1 cellular context compared by ENCODE assay signal in the genomic region with DNA sequence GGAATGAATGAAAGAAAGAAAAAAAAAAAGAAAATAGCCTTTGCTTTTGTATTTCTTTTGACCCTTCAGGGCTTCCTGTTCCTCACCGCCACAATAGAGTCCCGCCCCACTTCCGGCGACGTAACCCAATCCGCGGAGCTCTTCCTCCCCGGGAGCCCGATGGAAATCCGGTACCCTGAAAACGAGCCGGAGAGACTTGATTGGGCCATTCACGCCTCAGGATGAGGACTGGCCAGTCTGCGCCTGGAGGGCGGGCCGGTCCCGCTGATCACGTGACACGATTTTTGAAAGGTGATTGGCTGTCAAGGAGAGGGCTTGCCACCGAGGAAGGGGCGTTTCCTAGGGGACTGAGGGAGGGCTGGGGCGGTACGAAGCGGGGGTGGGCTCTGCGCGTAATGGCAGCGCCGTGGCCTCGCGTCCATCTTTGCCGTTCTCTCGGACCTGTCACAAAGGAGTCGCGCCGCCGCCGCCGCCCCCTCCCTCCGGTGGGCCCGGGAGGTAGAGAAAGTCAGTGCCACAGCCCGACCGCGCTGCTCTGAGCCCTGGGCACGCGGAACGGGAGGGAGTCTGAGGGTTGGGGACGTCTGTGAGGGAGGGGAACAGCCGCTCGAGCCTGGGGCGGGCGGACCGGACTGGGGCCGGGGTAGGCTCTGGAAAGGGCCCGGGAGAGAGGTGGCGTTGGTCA.
A peak's percentile ranks its signal among the peaks of the same experiment; 100 is the strongest.
TF ChIP-seq lines count a peak whose summit lies in the region.

A gene with protein sequence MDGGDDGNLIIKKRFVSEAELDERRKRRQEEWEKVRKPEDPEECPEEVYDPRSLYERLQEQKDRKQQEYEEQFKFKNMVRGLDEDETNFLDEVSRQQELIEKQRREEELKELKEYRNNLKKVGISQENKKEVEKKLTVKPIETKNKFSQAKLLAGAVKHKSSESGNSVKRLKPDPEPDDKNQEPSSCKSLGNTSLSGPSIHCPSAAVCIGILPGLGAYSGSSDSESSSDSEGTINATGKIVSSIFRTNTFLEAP (minus strand): TSS at position 95 of the 685 bp plus-strand sequence. CDS start 12,185 bp downstream, outside the sequence.
RSPRY1 (plus strand) TSS at position 385 of the 685 bp plus-strand sequence. CDS start 18,330 bp downstream, outside the sequence.

TF ChIP-seq in HepG2, 621 proteins besides CTCF, POLR2A, EP300 and RAD21 (continued from another document and continues in another):
- peak; percentile 21; the same call in 1 of the 2 replicates for TF ChIP-seq ZNF362 (CRISPR knock-in tag; IDR thresholded peaks at IDR 0.05; ENCODE audit: borderline replicate concordance)
- peak; percentile 90 for TF ChIP-seq MXD3 (CRISPR knock-in tag; IDR thresholded peaks at IDR 0.05)
- TF ChIP-seq, protein P1, sequence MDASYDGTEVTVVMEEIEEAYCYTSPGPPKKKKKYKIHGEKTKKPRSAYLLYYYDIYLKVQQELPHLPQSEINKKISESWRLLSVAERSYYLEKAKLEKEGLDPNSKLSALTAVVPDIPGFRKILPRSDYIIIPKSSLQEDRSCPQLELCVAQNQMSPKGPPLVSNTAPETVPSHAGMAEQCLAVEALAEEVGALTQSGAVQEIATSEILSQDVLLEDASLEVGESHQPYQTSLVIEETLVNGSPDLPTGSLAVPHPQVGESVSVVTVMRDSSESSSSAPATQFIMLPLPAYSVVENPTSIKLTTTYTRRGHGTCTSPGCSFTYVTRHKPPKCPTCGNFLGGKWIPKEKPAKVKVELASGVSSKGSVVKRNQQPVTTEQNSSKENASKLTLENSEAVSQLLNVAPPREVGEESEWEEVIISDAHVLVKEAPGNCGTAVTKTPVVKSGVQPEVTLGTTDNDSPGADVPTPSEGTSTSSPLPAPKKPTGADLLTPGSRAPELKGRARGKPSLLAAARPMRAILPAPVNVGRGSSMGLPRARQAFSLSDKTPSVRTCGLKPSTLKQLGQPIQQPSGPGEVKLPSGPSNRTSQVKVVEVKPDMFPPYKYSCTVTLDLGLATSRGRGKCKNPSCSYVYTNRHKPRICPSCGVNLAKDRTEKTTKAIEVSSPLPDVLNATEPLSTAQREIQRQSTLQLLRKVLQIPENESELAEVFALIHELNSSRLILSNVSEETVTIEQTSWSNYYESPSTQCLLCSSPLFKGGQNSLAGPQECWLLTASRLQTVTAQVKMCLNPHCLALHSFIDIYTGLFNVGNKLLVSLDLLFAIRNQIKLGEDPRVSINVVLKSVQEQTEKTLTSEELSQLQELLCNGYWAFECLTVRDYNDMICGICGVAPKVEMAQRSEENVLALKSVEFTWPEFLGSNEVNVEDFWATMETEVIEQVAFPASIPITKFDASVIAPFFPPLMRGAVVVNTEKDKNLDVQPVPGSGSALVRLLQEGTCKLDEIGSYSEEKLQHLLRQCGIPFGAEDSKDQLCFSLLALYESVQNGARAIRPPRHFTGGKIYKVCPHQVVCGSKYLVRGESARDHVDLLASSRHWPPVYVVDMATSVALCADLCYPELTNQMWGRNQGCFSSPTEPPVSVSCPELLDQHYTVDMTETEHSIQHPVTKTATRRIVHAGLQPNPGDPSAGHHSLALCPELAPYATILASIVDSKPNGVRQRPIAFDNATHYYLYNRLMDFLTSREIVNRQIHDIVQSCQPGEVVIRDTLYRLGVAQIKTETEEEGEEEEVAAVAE (CRISPR knock-in tag; IDR thresholded peaks at IDR 0.05; ENCODE audit: borderline replicate concordance) = peak; percentile 77
- no peak for TF ChIP-seq NFE2L2 (IDR thresholded peaks at IDR 0.05; ENCODE audit: low read length)
- peak; percentile 21; the same call in 1 of the 2 replicates for TF ChIP-seq ZNF552 (CRISPR knock-in tag; IDR thresholded peaks at IDR 0.05; ENCODE audit: borderline replicate concordance)
- TF ChIP-seq, protein P2, sequence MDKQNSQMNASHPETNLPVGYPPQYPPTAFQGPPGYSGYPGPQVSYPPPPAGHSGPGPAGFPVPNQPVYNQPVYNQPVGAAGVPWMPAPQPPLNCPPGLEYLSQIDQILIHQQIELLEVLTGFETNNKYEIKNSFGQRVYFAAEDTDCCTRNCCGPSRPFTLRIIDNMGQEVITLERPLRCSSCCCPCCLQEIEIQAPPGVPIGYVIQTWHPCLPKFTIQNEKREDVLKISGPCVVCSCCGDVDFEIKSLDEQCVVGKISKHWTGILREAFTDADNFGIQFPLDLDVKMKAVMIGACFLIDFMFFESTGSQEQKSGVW (CRISPR knock-in tag; IDR thresholded peaks at IDR 0.05; ENCODE audit: borderline replicate concordance) = no peak
- no peak for TF ChIP-seq TAF15 (IDR thresholded peaks at IDR 0.05; ENCODE audit: low read depth, low read length, poor library complexity, severe bottlenecking)
- TF ChIP-seq AGO2 (optimal IDR thresholded peaks at IDR 0.05; ENCODE audit: low read depth, low read length) = peak; percentile 73
- no peak for TF ChIP-seq ZNF460 (CRISPR knock-in tag; IDR thresholded peaks at IDR 0.05; ENCODE audit: borderline replicate concordance)
- peak; percentile 13; the same call in 1 of the 2 replicates for TF ChIP-seq ZNF761 (CRISPR knock-in tag; conservative IDR thresholded peaks at IDR 0.05)
- TF ChIP-seq ZHX1 (CRISPR knock-in tag; IDR thresholded peaks at IDR 0.05; ENCODE audit: low read depth) = 0 out of 2 replicates have a peak, but pooled peaks have one; percentile 74
- TF ChIP-seq CSRNP1 (CRISPR knock-in tag; IDR thresholded peaks at IDR 0.05) = no peak
- peak; percentile 98 for TF ChIP-seq SRSF1 (optimal IDR thresholded peaks at IDR 0.05; ENCODE audit: low read depth, low read length)
- peak; percentile 24; the same call in 1 of the 2 replicates for TF ChIP-seq ISL2 (CRISPR knock-in tag; IDR thresholded peaks at IDR 0.05)
- TF ChIP-seq ZNF740 (CRISPR knock-in tag; IDR thresholded peaks at IDR 0.05) = peak; percentile 64; the same call in 1 of the 2 replicates
- peak; percentile 12; the same call in 1 of the 2 replicates for TF ChIP-seq GATAD2A (CRISPR knock-in tag; IDR thresholded peaks at IDR 0.05)
- TF ChIP-seq ZNF644 (CRISPR knock-in tag; IDR thresholded peaks at IDR 0.05; ENCODE audit: low read depth) = no peak
- no peak for TF ChIP-seq HNRNPUL1 (IDR thresholded peaks at IDR 0.05; ENCODE audit: low read depth, low read length)
- peak; percentile 31 for TF ChIP-seq FOSL2 (CRISPR knock-in tag; IDR thresholded peaks at IDR 0.05)
- TF ChIP-seq ZNF44 (CRISPR knock-in tag; IDR thresholded peaks at IDR 0.05) = 0 out of 2 replicates have a peak, but pooled peaks have one; percentile 52
- TF ChIP-seq HHEX (CRISPR knock-in tag; IDR thresholded peaks at IDR 0.05) = no peak
- no peak for TF ChIP-seq ATRX (CRISPR knock-in tag; IDR thresholded peaks at IDR 0.05; ENCODE audit: borderline replicate concordance)
- peak; percentile 93 for TF ChIP-seq ZC3H13 (CRISPR knock-in tag; IDR thresholded peaks at IDR 0.05)
- peak; percentile 75; the same call in 1 of the 2 replicates for TF ChIP-seq KLF6 (CRISPR knock-in tag; IDR thresholded peaks at IDR 0.05)
- TF ChIP-seq ZNF30 (CRISPR knock-in tag; IDR thresholded peaks at IDR 0.05) = no peak
- no peak for TF ChIP-seq SMARCC2 (IDR thresholded peaks at IDR 0.05)
- no peak; the same call in 1 of the 2 replicates for TF ChIP-seq PCBP1 (IDR thresholded peaks at IDR 0.05; ENCODE audit: borderline replicate concordance, low read depth, low read length)
- TF ChIP-seq ELF1 (CRISPR knock-in tag; IDR thresholded peaks at IDR 0.05) = peak; percentile 93
- TF ChIP-seq JUN (CRISPR knock-in tag; IDR thresholded peaks at IDR 0.05) = no peak
- no peak for TF ChIP-seq REXO4 (CRISPR knock-in tag; IDR thresholded peaks at IDR 0.05; ENCODE audit: borderline replicate concordance)
- no peak for TF ChIP-seq FOXA1 (IDR thresholded peaks at IDR 0.05)
- peak; percentile 45; the same call in 1 of the 2 replicates for TF ChIP-seq FOXA1 (CRISPR knock-in tag; IDR thresholded peaks at IDR 0.05)
- peak; percentile 67; the same call in 1 of the 2 replicates for TF ChIP-seq ARNTL (CRISPR knock-in tag; IDR thresholded peaks at IDR 0.05)
- TF ChIP-seq ZNF556 (CRISPR knock-in tag; IDR thresholded peaks at IDR 0.05; ENCODE audit: borderline replicate concordance) = peak; percentile 55; the same call in 1 of the 2 replicates
- TF ChIP-seq, protein P3, sequence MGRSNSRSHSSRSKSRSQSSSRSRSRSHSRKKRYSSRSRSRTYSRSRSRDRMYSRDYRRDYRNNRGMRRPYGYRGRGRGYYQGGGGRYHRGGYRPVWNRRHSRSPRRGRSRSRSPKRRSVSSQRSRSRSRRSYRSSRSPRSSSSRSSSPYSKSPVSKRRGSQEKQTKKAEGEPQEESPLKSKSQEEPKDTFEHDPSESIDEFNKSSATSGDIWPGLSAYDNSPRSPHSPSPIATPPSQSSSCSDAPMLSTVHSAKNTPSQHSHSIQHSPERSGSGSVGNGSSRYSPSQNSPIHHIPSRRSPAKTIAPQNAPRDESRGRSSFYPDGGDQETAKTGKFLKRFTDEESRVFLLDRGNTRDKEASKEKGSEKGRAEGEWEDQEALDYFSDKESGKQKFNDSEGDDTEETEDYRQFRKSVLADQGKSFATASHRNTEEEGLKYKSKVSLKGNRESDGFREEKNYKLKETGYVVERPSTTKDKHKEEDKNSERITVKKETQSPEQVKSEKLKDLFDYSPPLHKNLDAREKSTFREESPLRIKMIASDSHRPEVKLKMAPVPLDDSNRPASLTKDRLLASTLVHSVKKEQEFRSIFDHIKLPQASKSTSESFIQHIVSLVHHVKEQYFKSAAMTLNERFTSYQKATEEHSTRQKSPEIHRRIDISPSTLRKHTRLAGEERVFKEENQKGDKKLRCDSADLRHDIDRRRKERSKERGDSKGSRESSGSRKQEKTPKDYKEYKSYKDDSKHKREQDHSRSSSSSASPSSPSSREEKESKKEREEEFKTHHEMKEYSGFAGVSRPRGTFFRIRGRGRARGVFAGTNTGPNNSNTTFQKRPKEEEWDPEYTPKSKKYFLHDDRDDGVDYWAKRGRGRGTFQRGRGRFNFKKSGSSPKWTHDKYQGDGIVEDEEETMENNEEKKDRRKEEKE (IDR thresholded peaks at IDR 0.05) = no peak
- TF ChIP-seq, protein P4, sequence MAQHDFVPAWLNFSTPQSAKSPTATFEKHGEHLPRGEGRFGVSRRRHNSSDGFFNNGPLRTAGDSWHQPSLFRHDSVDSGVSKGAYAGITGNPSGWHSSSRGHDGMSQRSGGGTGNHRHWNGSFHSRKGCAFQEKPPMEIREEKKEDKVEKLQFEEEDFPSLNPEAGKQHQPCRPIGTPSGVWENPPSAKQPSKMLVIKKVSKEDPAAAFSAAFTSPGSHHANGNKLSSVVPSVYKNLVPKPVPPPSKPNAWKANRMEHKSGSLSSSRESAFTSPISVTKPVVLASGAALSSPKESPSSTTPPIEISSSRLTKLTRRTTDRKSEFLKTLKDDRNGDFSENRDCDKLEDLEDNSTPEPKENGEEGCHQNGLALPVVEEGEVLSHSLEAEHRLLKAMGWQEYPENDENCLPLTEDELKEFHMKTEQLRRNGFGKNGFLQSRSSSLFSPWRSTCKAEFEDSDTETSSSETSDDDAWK (CRISPR knock-in tag; IDR thresholded peaks at IDR 0.05) = no peak
- TF ChIP-seq ZNF558 (CRISPR knock-in tag; IDR thresholded peaks at IDR 0.05; ENCODE audit: borderline replicate concordance) = no peak
- TF ChIP-seq ZNF543 (CRISPR knock-in tag; IDR thresholded peaks at IDR 0.05) = peak; percentile 76; the same call in 1 of the 2 replicates
- TF ChIP-seq ZNF670 (CRISPR knock-in tag; IDR thresholded peaks at IDR 0.05; ENCODE audit: borderline replicate concordance) = 0 out of 2 replicates have a peak, but pooled peaks have one; percentile 87
- no peak for TF ChIP-seq ONECUT2 (CRISPR knock-in tag; IDR thresholded peaks at IDR 0.05)
